In the genomic region with DNA sequence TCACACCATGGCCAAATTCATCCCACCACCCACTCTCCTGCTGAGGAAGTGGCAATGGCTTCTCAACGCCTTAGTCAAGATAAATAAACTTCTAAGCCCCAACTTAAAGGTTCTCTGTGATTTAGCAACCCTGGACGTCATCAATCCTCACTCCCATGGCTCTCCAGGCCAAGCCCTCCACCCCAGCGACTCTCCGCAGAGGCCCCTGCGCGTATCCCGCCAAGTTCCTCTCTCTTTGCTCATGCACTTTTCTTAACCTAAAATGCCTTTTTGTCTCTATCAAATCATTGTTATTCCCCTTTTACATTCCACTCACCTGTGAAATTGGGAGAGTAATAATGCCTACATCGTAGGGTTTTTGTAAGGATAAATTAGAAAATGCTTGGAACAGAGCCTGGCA, we compare ENCODE assay signal across 25 cellular contexts.
"Had no signal": no experiment of that assay in that cellular context is flagged by ENCODE, and none has a peak within 500 bp of the region (broad histone marks: within the 10 kb centered on the region; RNA-seq: fewer than 3 reads in every experiment).

No MANE protein-coding gene starts in this region.

- H3K36me3 ChIP-seq: esophagus squamous epithelium, gastrocnemius medialis, left lung, prostate gland, right atrium auricular region, sigmoid colon, tibial artery had no signal

- H3K4me1 Mint-ChIP-seq: naive B cell; stimulated activated memory B cell treated with anti-CD40 and anti-IgM and Interleukin-4, amounts not matched to agents 10 μg/mL and 1 μg/mL and 100 μg/mL, for 72 hours had no signal

- H3K4me3 ChIP-seq: dorsolateral prefrontal cortex, esophagus squamous epithelium, gastrocnemius medialis, hepatocyte, left lung, mucosa of descending colon, prostate gland, right atrium auricular region, sigmoid colon, testis, tibial artery had no signal

- H3K4me1 ChIP-seq: left lung, prostate gland, tibial artery had no signal

- H3K27ac ChIP-seq: dorsolateral prefrontal cortex, esophagus squamous epithelium, hepatocyte, left lung, prostate gland, right atrium auricular region, sigmoid colon, testis, tibial artery had no signal

- FAIRE-seq: colon, endothelial cell of umbilical vein, kidney had no signal

- H3K27ac Mint-ChIP-seq: mesothelial cell of epicardium; natural killer cell treated with Interleukin-12 subunit alpha and Interleukin-12 subunit beta and Interleukin-15 and Interleukin-18, amount 100 ng/mL, for 72 hours; stimulated activated memory B cell treated with anti-CD40 and anti-IgM and Interleukin-4, amounts not matched to agents 10 μg/mL and 1 μg/mL and 100 μg/mL, for 72 hours; type B pancreatic cell had no signal

- H3K9me3 Mint-ChIP-seq: mesothelial cell of epicardium; naive B cell; natural killer cell treated with Interleukin-12 subunit alpha and Interleukin-12 subunit beta and Interleukin-15 and Interleukin-18, amount 100 ng/mL, for 72 hours; stimulated activated memory B cell treated with anti-CD40 and anti-IgM and Interleukin-4, amounts not matched to agents 10 μg/mL and 1 μg/mL and 100 μg/mL, for 72 hours; type B pancreatic cell had no signal

- DNase-seq: dorsolateral prefrontal cortex; effector CD4-positive, alpha-beta T cell; esophagus squamous epithelium; gastrocnemius medialis; kidney; left lung; mesenchymal stem cell; mucosa of descending colon; naive B cell; nucleus accumbens; sigmoid colon; stimulated activated CD4-positive, alpha-beta T cell treated with anti-CD3 and anti-CD28 coated beads, Interleukin-4, amount 100 ng/mL, for 4 hours; stimulated activated naive CD8-positive, alpha-beta T cell treated with anti-CD3 and anti-CD28 coated beads, Interleukin-15, Interleukin-2, amounts not matched to agents 100 U/mL and 50 U/mL, for 24 hours; substantia nigra; tibial artery had no signal

- H3K4me3 Mint-ChIP-seq: mesothelial cell of epicardium; naive B cell; natural killer cell treated with Interleukin-12 subunit alpha and Interleukin-12 subunit beta and Interleukin-15 and Interleukin-18, amount 100 ng/mL, for 72 hours; stimulated activated memory B cell treated with anti-CD40 and anti-IgM and Interleukin-4, amounts not matched to agents 10 μg/mL and 1 μg/mL and 100 μg/mL, for 72 hours; type B pancreatic cell had no signal

- H3K36me3 Mint-ChIP-seq: mesothelial cell of epicardium; naive B cell; natural killer cell treated with Interleukin-12 subunit alpha and Interleukin-12 subunit beta and Interleukin-15 and Interleukin-18, amount 100 ng/mL, for 72 hours; stimulated activated memory B cell treated with anti-CD40 and anti-IgM and Interleukin-4, amounts not matched to agents 10 μg/mL and 1 μg/mL and 100 μg/mL, for 72 hours; type B pancreatic cell had no signal

- ATAC-seq: gastrocnemius medialis; left lung; mucosa of descending colon; natural killer cell treated with Interleukin-12 subunit alpha and Interleukin-12 subunit beta and Interleukin-15 and Interleukin-18, amount 100 ng/mL, for 72 hours had no signal

- H3K9me3 ChIP-seq: esophagus squamous epithelium, gastrocnemius medialis, left lung, mucosa of descending colon, prostate gland, right atrium auricular region, sigmoid colon, testis, tibial artery had no signal
